ENCODE assay signal across 8 cellular contexts in the genomic region with DNA sequence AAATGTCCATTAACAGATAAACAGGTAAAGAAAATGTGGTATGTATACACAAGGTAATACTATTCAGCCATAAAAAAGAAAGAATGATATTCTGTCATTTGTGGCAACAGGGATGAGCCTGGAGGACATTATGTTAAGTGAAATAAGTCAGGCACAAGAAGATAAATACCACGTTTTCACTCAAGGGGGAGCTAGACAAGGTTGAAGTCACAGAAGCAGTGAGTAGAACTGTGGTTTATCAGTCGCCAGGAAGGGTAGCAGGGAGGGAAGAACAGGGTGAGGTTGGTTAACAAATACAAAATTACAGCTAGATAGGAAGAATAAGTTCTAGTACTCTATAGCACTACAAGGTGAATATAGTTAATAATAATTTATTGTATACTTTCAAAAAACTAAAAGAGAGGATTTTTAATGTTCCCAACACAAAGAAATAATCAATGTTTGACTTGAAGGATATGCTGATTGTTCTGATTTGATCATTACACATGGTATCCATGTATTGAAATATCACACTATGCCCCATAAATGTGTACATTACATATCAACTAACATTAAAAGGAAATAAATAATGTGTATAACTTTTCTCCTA. TPM values are rescaled to one million over a fixed set of nuclear protein-coding genes. Genes with fewer than 3 reads are reported as not detected.
A peak's percentile ranks its signal among the peaks of the same experiment; 100 is the strongest.
DNase-seq lines count a peak whose midpoint lies in the region; ATAC-seq, FAIRE-seq and TF ChIP-seq lines count a peak whose summit lies in the region.

No MANE protein-coding gene starts in this region.

- H3K4me3 Mint-ChIP-seq in activated T-cell treated with anti-CD3 and anti-CD28 coated beads, Interleukin-2, amount 50 U/mL, for 72 hours = no peak overlapping the region
- no peak overlapping the region for H3K4me3 Mint-ChIP-seq in immature natural killer cell

- H3K4me1 ChIP-seq in tibial artery = no peaks in the 10 kb centered on the region

- H3K27me3 Mint-ChIP-seq in activated T-cell treated with anti-CD3 and anti-CD28 coated beads, Interleukin-2, amount 50 U/mL, for 72 hours (ENCODE audit: low read depth) = no peaks in the 10 kb centered on the region
- peaks cover 0 to 3% (median 0%) of the 10 kb centered on the region in 3 donors for H3K27me3 Mint-ChIP-seq in immature natural killer cell (ENCODE audit: low read depth in 3 of 3)

- no peaks in the 10 kb centered on the region for H3K9me3 ChIP-seq in tibial artery

- H3K27ac Mint-ChIP-seq in activated T-cell treated with anti-CD3 and anti-CD28 coated beads, Interleukin-2, amount 50 U/mL, for 72 hours = no peak overlapping the region
- peak overlapping the region in 1 of 6 donors; percentile 19 for H3K27ac Mint-ChIP-seq in immature natural killer cell

- H3K4me1 Mint-ChIP-seq in activated T-cell treated with anti-CD3 and anti-CD28 coated beads, Interleukin-2, amount 50 U/mL, for 72 hours (ENCODE audit: low read depth) = peaks cover 9% of the 10 kb centered on the region
- H3K4me1 Mint-ChIP-seq in immature natural killer cell = peaks cover 2 to 7% of the 10 kb centered on the region in 2 donors

- FAIRE-seq in G401.6 (lab: Jason Lieb, UNC) = peak; percentile 78

- DNase-seq in AG09319 (ENCODE audit: extremely low read depth, low read depth) = no peak
- DNase-seq in NCI-H1694 (lab: John Stamatoyannopoulos, UW) = peak; percentile 49
- peak; percentile 21 to 40 for DNase-seq in activated T-cell treated with anti-CD3 and anti-CD28 coated beads, Interleukin-2, amount 50 U/mL, for 72 hours
- peak; percentile 23 to 39 (median 26) for DNase-seq in immature natural killer cell
- DNase-seq in tibial artery = no peak

- intact Hi-C loops in tibial artery (cut with DNase I; ENCODE audit: low total_unique reads) = no loop called here

- no peaks in the 10 kb centered on the region for H3K9me3 Mint-ChIP-seq in activated T-cell treated with anti-CD3 and anti-CD28 coated beads, Interleukin-2, amount 50 U/mL, for 72 hours
- no peaks in the 10 kb centered on the region for H3K9me3 Mint-ChIP-seq in immature natural killer cell

- H3K27me3 ChIP-seq in tibial artery = no peaks in the 10 kb centered on the region

- H3K36me3 Mint-ChIP-seq in activated T-cell treated with anti-CD3 and anti-CD28 coated beads, Interleukin-2, amount 50 U/mL, for 72 hours (ENCODE audit: insufficient read depth in 2 of 2) = peaks cover 0 to 2% of the 10 kb centered on the region in 2 donors
- H3K36me3 Mint-ChIP-seq in immature natural killer cell = peaks cover 8 to 22% (median 14%) of the 10 kb centered on the region in 3 donors

- TF ChIP-seq CTCF in AG09319 (IDR thresholded peaks at IDR 0.05; ENCODE audit: low read depth, low read length) (peak; percentile 44), tibial artery (IDR thresholded peaks at IDR 0.05) (peak; percentile 42 to 49)

- no peak overlapping the region for H3K4me3 ChIP-seq in tibial artery

- peak; percentile 81 for ATAC-seq in HG02642 (IDR thresholded peaks at IDR 0.05; ENCODE audit: poor library complexity, unreplicated experiment)
- ATAC-seq in activated T-cell treated with anti-CD3 and anti-CD28 coated beads, Interleukin-2, amount 50 U/mL, for 72 hours (replicated peaks in 1 of 2) = peak; percentile 72 to 75
- ATAC-seq in HG02870 (IDR thresholded peaks at IDR 0.05; ENCODE audit: unreplicated experiment) = no peak

- no peak overlapping the region for H3K27ac ChIP-seq in tibial artery

- no peaks in the 10 kb centered on the region for H3K36me3 ChIP-seq in tibial artery

RNA-seq across cellular contexts. Expression of gene RTN4IP1, which starts 21.1 kb away (rescaled TPM):
- total RNA-seq in activated T-cell treated with anti-CD3 and anti-CD28 coated beads, Interleukin-2, amount 50 U/mL, for 72 hours = 10 to 100 TPM in 1 of 2 donors, 1 to 10 TPM in 1; 7.3 to 10.3 TPM
- 1 to 10 TPM; 1.7 to 6.0 (median 5.0) TPM for polyA plus RNA-seq in immature natural killer cell

RNA-seq across cellular contexts. Expression of gene QRSL1, which starts 21.2 kb away (rescaled TPM):
- 10 to 100 TPM; 19.5 to 19.8 TPM for total RNA-seq in activated T-cell treated with anti-CD3 and anti-CD28 coated beads, Interleukin-2, amount 50 U/mL, for 72 hours
- polyA plus RNA-seq in immature natural killer cell = 1 to 10 TPM; 6.8 to 9.9 (median 7.8) TPM

Comparison
In these comparisons a context has a peak if more than half of its experiments do, and no peak if none do; other contexts are left out.
1. DNase-seq: peak in NCI-H1694 (single experiment), activated T-cell treated with anti-CD3 and anti-CD28 coated beads, Interleukin-2, amount 50 U/mL, for 72 hours (2 of 2) and immature natural killer cell (3 of 3); none in AG09319 (single experiment) and tibial artery (0 of 2).